ENCODE assay signal across 10 cellular contexts in genomic region chr6:31813463-31813849, GRCh38. TPM values are rescaled to one million over a fixed set of nuclear protein-coding genes. Genes with fewer than 3 reads are reported as not detected.
A peak's percentile ranks its signal among the peaks of the same experiment; 100 is the strongest.
DNase-seq lines count a peak whose midpoint lies in the region; ATAC-seq and TF ChIP-seq lines count a peak whose summit lies in the region.
"Had no signal": no experiment of that assay in that cellular context is flagged by ENCODE, and none has a peak within 500 bp of the region (broad histone marks: within the 10 kb centered on the region; RNA-seq: fewer than 3 reads in every experiment).

No MANE protein-coding gene starts in this region.

- no peaks in the 10 kb centered on the region for H3K79me2 ChIP-seq in DOHH2 (ENCODE audit: control insufficient read depth, low read length)

- H4K20me1 ChIP-seq in DOHH2 (ENCODE audit: control insufficient read depth, insufficient read depth, low read depth, low read length) = no peaks in the 10 kb centered on the region

- intact Hi-C loops in psoas muscle (cut with DNase I) = loop anchor here in 1 of 2 donors (10.0 kb wide), 1 partner anchor 1161 kb away; no protein-coding TSS in a partner anchor

- DNase-seq in WTC11 (ENCODE audit: low spot score) (no peak), glutamatergic neuron (no peak), psoas muscle (no peak), glomerular visceral epithelial cell (ENCODE audit: extremely low spot score) (no peak), HT-29 (ENCODE audit: low spot score) (no peak), DMS53 (lab: John Stamatoyannopoulos, UW) (no peak), NCI-H446 (lab: John Stamatoyannopoulos, UW) (no peak)
- DNase-seq: GDM1 had no signal

- POLR2A ChIA-PET in WTC11 (lab: Charles Lee) = interaction anchor here (0.6 to 2.3 kb wide), 7 partner anchors 7 to 540 kb away, joined by 3 to 18 read pairs (median 6); partner anchors contain the start of genes HSPA1B, VARS1 and VWA7

- H3K4me1 ChIP-seq in DOHH2 (ENCODE audit: control insufficient read depth, low read length) = peaks cover 29% of the 10 kb centered on the region
- H3K4me1 ChIP-seq in psoas muscle = peaks cover 14% of the 10 kb centered on the region

- peak overlapping the region; percentile 48; the same call in 1 of the 2 replicates for H3K4me3 ChIP-seq in DOHH2 (ENCODE audit: low read length)
- peak overlapping the region; percentile 76 for H3K4me3 ChIP-seq in psoas muscle
- H3K4me3 ChIP-seq: SJSA1 had no signal

- H3K4me2 ChIP-seq in DOHH2 (ENCODE audit: low read length) = peak overlapping the region; percentile 63; the same call in 1 of the 2 replicates

- H3K27me3 Mint-ChIP-seq in WTC11 (ENCODE audit: low read depth) (no peaks in the 10 kb centered on the region; the same call in none of the 2 replicates), glutamatergic neuron (ENCODE audit: unreplicated experiment) (peaks cover 4% of the 10 kb centered on the region)

- peaks cover 4% of the 10 kb centered on the region; the same call in 1 of the 2 replicates for H3K36me3 Mint-ChIP-seq in WTC11
- H3K36me3 Mint-ChIP-seq in glutamatergic neuron (ENCODE audit: unreplicated experiment) = peaks cover 4% of the 10 kb centered on the region

- H3K4me1 Mint-ChIP-seq in WTC11 = peaks cover 18% of the 10 kb centered on the region
- peaks cover 8% of the 10 kb centered on the region for H3K4me1 Mint-ChIP-seq in glutamatergic neuron (ENCODE audit: low read depth, unreplicated experiment)

- 96 to 99% (median 97%) methylated on average over 7 of the region's 7 CpGs for WGBS in psoas muscle, 3 donors

- CTCF ChIA-PET in WTC11 (lab: Charles Lee) = interaction anchor here (0.6 to 2.4 kb wide), 8 partner anchors 17 to 145 kb away, joined by 3 to 19 read pairs (median 4); partner anchors contain the start of genes LY6G5C, NELFE, SKIC2 and VARS1

- ATAC-seq in WTC11 (no peak), psoas muscle (no peak)

- no peaks in the 10 kb centered on the region for H3K9me2 ChIP-seq in DOHH2 (replicated peaks; ENCODE audit: control insufficient read depth, low read length)

- no peak for TF ChIP-seq CTCF in DOHH2 (IDR thresholded peaks at IDR 0.05; ENCODE audit: low read depth, low read length, poor library complexity, severe bottlenecking)
- no peak for TF ChIP-seq CTCF in WTC11 (IDR thresholded peaks at IDR 0.05)
- no peak for TF ChIP-seq CTCF in glutamatergic neuron (IDR thresholded peaks at IDR 0.05; ENCODE audit: partially characterized antibody, unreplicated experiment)
- no peak for TF ChIP-seq CTCF in psoas muscle (IDR thresholded peaks at IDR 0.05)

- H3F3A ChIP-seq in DOHH2 (ENCODE audit: control insufficient read depth, insufficient read depth) = peaks cover 8% of the 10 kb centered on the region; the same call in 1 of the 2 replicates

- H3K4me3 Mint-ChIP-seq in WTC11 (peak overlapping the region; percentile 85), glutamatergic neuron (ENCODE audit: unreplicated experiment) (peak overlapping the region; percentile 82)

- no peak overlapping the region for H3K27ac ChIP-seq in DOHH2 (ENCODE audit: low read depth, low read length)
- H3K27ac ChIP-seq in psoas muscle = peak overlapping the region; percentile 88
- H3K27ac ChIP-seq: SJSA1 had no signal

- no peaks in the 10 kb centered on the region for H3K9me3 ChIP-seq in DOHH2 (ENCODE audit: control insufficient read depth, insufficient read depth, low read length)
- no peaks in the 10 kb centered on the region for H3K9me3 ChIP-seq in psoas muscle
- H3K9me3 ChIP-seq: SJSA1 had no signal

- no peak overlapping the region for H3K27ac Mint-ChIP-seq in WTC11
- H3K27ac Mint-ChIP-seq in glutamatergic neuron (ENCODE audit: unreplicated experiment) = peak overlapping the region; percentile 91

- peaks cover 4% of the 10 kb centered on the region; the same call in 1 of the 2 replicates for H3K27me3 ChIP-seq in DOHH2 (ENCODE audit: control insufficient read depth, low read length)
- no peaks in the 10 kb centered on the region for H3K27me3 ChIP-seq in psoas muscle (ENCODE audit: insufficient read depth in 3 of 3, low read length in 2 of 3)
- H3K27me3 ChIP-seq: SJSA1 had no signal

- H3K9me3 Mint-ChIP-seq in WTC11 = no peaks in the 10 kb centered on the region; the same call in 1 of the 2 replicates
- H3K9me3 Mint-ChIP-seq in glutamatergic neuron (ENCODE audit: unreplicated experiment) = peaks cover 10% of the 10 kb centered on the region

- H3K36me3 ChIP-seq in DOHH2 (ENCODE audit: control insufficient read depth, low read length) = no peaks in the 10 kb centered on the region
- H3K36me3 ChIP-seq in psoas muscle (ENCODE audit: insufficient read depth in 1 of 2, low read depth in 1 of 2) = peaks cover 0 to 8% of the 10 kb centered on the region in 2 donors

TF ChIP-seq in WTC11, 78 proteins besides CTCF, POLR2A, EP300 and RAD21:
- TF ChIP-seq HMGXB4 (CRISPR knock-in tag; IDR thresholded peaks at IDR 0.05) (no peak), RORB (CRISPR knock-in tag; IDR thresholded peaks at IDR 0.05) (no peak), NR3C1 (CRISPR knock-in tag; conservative IDR thresholded peaks at IDR 0.05; ENCODE audit: low read depth) (no peak), GABPB1 (CRISPR knock-in tag; IDR thresholded peaks at IDR 0.05) (no peak), ZBTB21 (CRISPR knock-in tag; IDR thresholded peaks at IDR 0.05; ENCODE audit: borderline replicate concordance) (no peak)

RNA-seq across cellular contexts. Expression of gene HSPA1L, which starts 1.6 kb away (rescaled TPM):
- 1.2 to 2.1 TPM (median 1.9 TPM) in 3 replicates for total RNA-seq in WTC11 (2021)
- total RNA-seq in glutamatergic neuron (ENCODE audit: unreplicated experiment) = 2.5 TPM
- 1 to 10 TPM; 2.5 to 6.2 (median 4.4) TPM for total RNA-seq in psoas muscle
- 10 to 100 TPM in 1 of 3 donors, 1 to 10 TPM in 1, under 1 TPM in 1; 0.86 to 23.1 (median 3.3) TPM for polyA plus RNA-seq in psoas muscle
- 0.64 and 1.3 TPM in 2 replicates for total RNA-seq in HT-29 (2014; rRNA removed; shearing (Covaris generic))

RNA-seq across cellular contexts. Expression of gene HSPA1A, which starts 1.9 kb away (rescaled TPM):
- total RNA-seq in WTC11 (2021) (57.2 to 80.1 TPM (median 75.8 TPM) in 3 replicates), glutamatergic neuron (ENCODE audit: unreplicated experiment) (54.3 TPM), psoas muscle (100 to 1,000 TPM; 241 to 940 (median 407) TPM)
- polyA plus RNA-seq in psoas muscle = 100 to 1,000 TPM in 2 of 3 donors, 10 to 100 TPM in 1; 37.1 to 319 (median 203) TPM
- total RNA-seq in HT-29 (2014; rRNA removed; shearing (Covaris generic)) = 379 and 403 TPM in 2 replicates

RNA-seq across cellular contexts. Expression of gene LSM2, which starts 6.7 kb away (rescaled TPM):
- total RNA-seq in WTC11 (2021) (104 to 121 TPM (median 119 TPM) in 3 replicates), glutamatergic neuron (ENCODE audit: unreplicated experiment) (68.2 TPM), psoas muscle (10 to 100 TPM; 19.5 to 42.9 (median 28.7) TPM)
- polyA plus RNA-seq in psoas muscle = 10 to 100 TPM; 35.3 to 92.1 (median 44.2) TPM
- total RNA-seq in HT-29 (2014; rRNA removed; shearing (Covaris generic)) = 77.4 and 93.6 TPM in 2 replicates

RNA-seq across cellular contexts. Expression of gene HSPA1B, which starts 14.1 kb away (rescaled TPM):
- 75.3 to 105 TPM (median 96.4 TPM) in 3 replicates for total RNA-seq in WTC11 (2021)
- 93.9 TPM for total RNA-seq in glutamatergic neuron (ENCODE audit: unreplicated experiment)
- 100 to 1,000 TPM; 199 to 721 (median 347) TPM for total RNA-seq in psoas muscle
- polyA plus RNA-seq in psoas muscle = 100 to 1,000 TPM in 2 of 3 donors, 10 to 100 TPM in 1; 19.4 to 148 (median 104) TPM
- total RNA-seq in HT-29 (2014; rRNA removed; shearing (Covaris generic)) = 655 TPM in 2 replicates

RNA-seq across cellular contexts. Expression of gene VARS1, which starts 17.9 kb away (rescaled TPM):
- total RNA-seq in WTC11 (2021) (147 to 177 TPM (median 161 TPM) in 3 replicates), glutamatergic neuron (ENCODE audit: unreplicated experiment) (204 TPM), psoas muscle (100 to 1,000 TPM in 1 of 4 donors, 10 to 100 TPM in 3; 53.2 to 108 (median 76.1) TPM)
- 10 to 100 TPM; 43.9 to 70.4 (median 57.4) TPM for polyA plus RNA-seq in psoas muscle
- 128 and 138 TPM in 2 replicates for total RNA-seq in HT-29 (2014; rRNA removed; shearing (Covaris generic))
